ENCODE assay signal across 30 cellular contexts in the genomic region with DNA sequence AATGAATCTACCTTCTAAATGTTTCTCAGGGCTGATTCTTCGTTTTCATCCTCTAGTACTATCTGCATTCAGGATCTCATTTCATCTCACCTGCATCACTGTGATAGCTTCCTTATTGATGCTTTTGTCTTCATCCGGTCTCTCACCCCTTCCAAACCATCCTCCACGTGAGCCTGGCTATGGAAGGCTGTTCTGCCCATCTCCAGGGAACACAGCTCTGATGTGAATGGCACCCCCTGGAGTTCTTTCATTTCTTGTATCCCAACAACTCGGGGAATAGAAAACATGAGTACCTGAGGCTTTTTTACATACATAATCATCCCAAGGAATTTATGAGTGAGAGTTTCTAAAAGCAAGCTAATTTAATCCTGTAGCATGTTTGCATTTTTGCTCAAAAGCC. TPM values are rescaled to one million over a fixed set of nuclear protein-coding genes. Genes with fewer than 3 reads are reported as not detected.
"Had no signal": no experiment of that assay in that cellular context is flagged by ENCODE, and none has a peak within 500 bp of the region (broad histone marks: within the 10 kb centered on the region; RNA-seq: fewer than 3 reads in every experiment).

No MANE protein-coding gene starts in this region.

- H3K36me3 Mint-ChIP-seq: activated CD4-positive, alpha-beta memory T cell treated with anti-CD3 and anti-CD28 coated beads for 36 hours; activated naive CD4-positive, alpha-beta T cell treated with anti-CD3 and anti-CD28 coated beads, Interleukin-2, amount 50 U/mL, for 72 hours; brain had no signal

- H3K27ac Mint-ChIP-seq: activated CD4-positive, alpha-beta memory T cell treated with anti-CD3 and anti-CD28 coated beads for 36 hours; activated CD4-positive, alpha-beta T cell treated with anti-CD3 and anti-CD28 coated beads for 36 hours; activated CD4-positive, alpha-beta T cell treated with anti-CD3 and anti-CD28 coated beads, Interleukin-2, amount 10 ng/mL, durations not matched to agents 7 days and 5 days; activated naive CD4-positive, alpha-beta T cell treated with anti-CD3 and anti-CD28 coated beads for 36 hours; activated naive CD4-positive, alpha-beta T cell treated with anti-CD3 and anti-CD28 coated beads, Interleukin-2, amount 50 U/mL, for 72 hours; activated T-helper 1 cell treated with anti-CD3 and anti-CD28 coated beads, Interleukin-12 subunit alpha, Interleukin-12 subunit beta, Interleukin-2, Interleukin-4 antibody, amounts not matched to agents 30 ng/mL and 10 ng/mL and 1 ng/mL, durations not matched to agents 14 hours and 24 hours and 36 hours; brain; T-helper 1 cell treated with Interleukin-12 subunit alpha and Interleukin-12 subunit beta and Interleukin-4 antibody, amounts not matched to agents 30 μg/mL and 1 μg/mL, for 36 hours; T-helper 2 cell treated with Interferon-gamma antibody and Interleukin-4, amounts not matched to agents 5 μg/mL and 100 μg/mL, for 36 hours had no signal

- H3K4me3 Mint-ChIP-seq: activated CD4-positive, alpha-beta memory T cell treated with anti-CD3 and anti-CD28 coated beads for 36 hours; activated CD4-positive, alpha-beta T cell treated with anti-CD3 and anti-CD28 coated beads for 36 hours; activated CD4-positive, alpha-beta T cell treated with anti-CD3 and anti-CD28 coated beads, Interleukin-2, amount 10 ng/mL, durations not matched to agents 7 days and 5 days; activated naive CD4-positive, alpha-beta T cell treated with anti-CD3 and anti-CD28 coated beads for 36 hours; activated T-cell treated with anti-CD3 and anti-CD28 coated beads, Interleukin-2, amount 50 U/mL, for 4 hours; activated T-helper 1 cell treated with anti-CD3 and anti-CD28 coated beads, Interleukin-12 subunit alpha, Interleukin-12 subunit beta, Interleukin-2, Interleukin-4 antibody, amounts not matched to agents 30 ng/mL and 10 ng/mL and 1 ng/mL, durations not matched to agents 14 hours and 24 hours and 36 hours; brain; T-helper 1 cell treated with Interleukin-12 subunit alpha and Interleukin-12 subunit beta and Interleukin-4 antibody, amounts not matched to agents 30 μg/mL and 1 μg/mL, for 36 hours; T-helper 2 cell treated with Interferon-gamma antibody and Interleukin-4, amounts not matched to agents 5 μg/mL and 100 μg/mL, for 36 hours had no signal

- H3K36me3 ChIP-seq: adrenal gland, SJCRH30 had no signal

- H3K27me3 ChIP-seq: adrenal gland, SJCRH30 had no signal

- DNase-seq: activated CD4-positive, alpha-beta memory T cell treated with anti-CD3 and anti-CD28 coated beads for 36 hours; activated CD4-positive, alpha-beta T cell treated with anti-CD3 and anti-CD28 coated beads for 36 hours; activated CD4-positive, alpha-beta T cell treated with anti-CD3 and anti-CD28 coated beads, Interleukin-2, amount 10 ng/mL, durations not matched to agents 7 days and 5 days; activated CD8-positive, alpha-beta memory T cell treated with anti-CD3 and anti-CD28 coated beads, Interleukin-2, amount 50 U/mL, for 4 hours; activated gamma-delta T cell treated with Interleukin-2 at 50 U/mL for 16 hours; activated naive CD4-positive, alpha-beta T cell treated with anti-CD3 and anti-CD28 coated beads for 36 hours; activated T-cell treated with anti-CD3 and anti-CD28 coated beads for 4 hours; activated T-cell treated with anti-CD3 and anti-CD28 coated beads, Interleukin-2, amount 50 U/mL, for 4 hours; adrenal gland; central memory CD4-positive, alpha-beta T cell; NCI-H1048; NCI-H1105 treated with DMSO at 0.1 percent for 48 hours; NCI-H1436; NCI-H1694; NCI-H2029; NCI-H345; NCI-H524 treated with DMSO at 0.1 percent for 48 hours; SHP77; SJCRH30 had no signal

- H3K27me3 Mint-ChIP-seq: activated CD4-positive, alpha-beta T cell treated with anti-CD3 and anti-CD28 coated beads for 36 hours; activated CD4-positive, alpha-beta T cell treated with anti-CD3 and anti-CD28 coated beads, Interleukin-2, amount 10 ng/mL, durations not matched to agents 7 days and 5 days; brain had no signal

- H3K9me3 Mint-ChIP-seq: activated CD4-positive, alpha-beta memory T cell treated with anti-CD3 and anti-CD28 coated beads for 36 hours; activated CD4-positive, alpha-beta T cell treated with anti-CD3 and anti-CD28 coated beads, Interleukin-2, amount 10 ng/mL, durations not matched to agents 7 days and 5 days; activated naive CD4-positive, alpha-beta T cell treated with anti-CD3 and anti-CD28 coated beads, Interleukin-2, amount 50 U/mL, for 72 hours; activated T-cell treated with anti-CD3 and anti-CD28 coated beads, Interleukin-2, amount 50 U/mL, for 4 hours; activated T-helper 1 cell treated with anti-CD3 and anti-CD28 coated beads, Interleukin-12 subunit alpha, Interleukin-12 subunit beta, Interleukin-2, Interleukin-4 antibody, amounts not matched to agents 30 ng/mL and 10 ng/mL and 1 ng/mL, durations not matched to agents 14 hours and 24 hours and 36 hours; T-helper 1 cell treated with Interleukin-12 subunit alpha and Interleukin-12 subunit beta and Interleukin-4 antibody, amounts not matched to agents 30 μg/mL and 1 μg/mL, for 36 hours; T-helper 2 cell treated with Interferon-gamma antibody and Interleukin-4, amounts not matched to agents 5 μg/mL and 100 μg/mL, for 36 hours had no signal

- H3K4me3 ChIP-seq: adrenal gland, SJCRH30, SK-N-MC had no signal

- H3K4me1 ChIP-seq: adrenal gland, SJCRH30 had no signal

- H3K4me1 Mint-ChIP-seq: activated CD4-positive, alpha-beta T cell treated with anti-CD3 and anti-CD28 coated beads for 36 hours; activated CD4-positive, alpha-beta T cell treated with anti-CD3 and anti-CD28 coated beads, Interleukin-2, amount 10 ng/mL, durations not matched to agents 7 days and 5 days; brain had no signal

- H3K27ac ChIP-seq: adrenal gland, SJCRH30, SK-N-MC had no signal

- ATAC-seq: activated CD4-positive, alpha-beta T cell treated with anti-CD3 and anti-CD28 coated beads for 36 hours; activated CD4-positive, CD25-positive, alpha-beta regulatory T cell treated with anti-CD3 and anti-CD28 coated beads, Interleukin-2, amount 50 U/mL, for 24 hours; activated naive CD4-positive, alpha-beta T cell treated with anti-CD3 and anti-CD28 coated beads, Interleukin-2, amount 50 U/mL, for 72 hours; activated T-cell treated with anti-CD3 and anti-CD28 coated beads, Interleukin-2, amount 50 U/mL, for 4 hours; Panc1 had no signal

- H3K9me3 ChIP-seq: adrenal gland, SJCRH30 had no signal

RNA-seq across cellular contexts. Expression of gene DPPA4, which starts 8.8 kb away (rescaled TPM):
- total RNA-seq: activated CD4-positive, alpha-beta memory T cell treated with anti-CD3 and anti-CD28 coated beads for 36 hours; activated CD4-positive, alpha-beta T cell treated with anti-CD3 and anti-CD28 coated beads, Interleukin-2, amount 10 ng/mL, durations not matched to agents 7 days and 5 days; activated T-helper 1 cell treated with anti-CD3 and anti-CD28 coated beads, Interleukin-12 subunit alpha, Interleukin-12 subunit beta, Interleukin-2, Interleukin-4 antibody, amounts not matched to agents 30 ng/mL and 10 ng/mL and 1 ng/mL, durations not matched to agents 14 hours and 24 hours and 36 hours; MCF 10A; NCI-H460; SJCRH30 had no signal

RNA-seq across cellular contexts. Expression of gene DPPA2, which starts 29.8 kb away (rescaled TPM):
- total RNA-seq: activated CD4-positive, alpha-beta memory T cell treated with anti-CD3 and anti-CD28 coated beads for 36 hours; activated CD4-positive, alpha-beta T cell treated with anti-CD3 and anti-CD28 coated beads for 36 hours; activated CD4-positive, alpha-beta T cell treated with anti-CD3 and anti-CD28 coated beads, Interleukin-2, amount 10 ng/mL, durations not matched to agents 7 days and 5 days; activated naive CD4-positive, alpha-beta T cell treated with anti-CD3 and anti-CD28 coated beads for 36 hours; activated naive CD4-positive, alpha-beta T cell treated with anti-CD3 and anti-CD28 coated beads, Interleukin-2, amount 50 U/mL, for 72 hours; activated T-cell treated with anti-CD3 and anti-CD28 coated beads, Interleukin-2, amount 50 U/mL, for 4 hours; activated T-helper 1 cell treated with anti-CD3 and anti-CD28 coated beads, Interleukin-12 subunit alpha, Interleukin-12 subunit beta, Interleukin-2, Interleukin-4 antibody, amounts not matched to agents 30 ng/mL and 10 ng/mL and 1 ng/mL, durations not matched to agents 14 hours and 24 hours and 36 hours; adrenal gland; MCF 10A; NCI-H460; RPMI7951; SJCRH30 had no signal
- polyA plus RNA-seq: adrenal gland had no signal
